8 cellular contexts compared by ENCODE assay signal in the genomic region with DNA sequence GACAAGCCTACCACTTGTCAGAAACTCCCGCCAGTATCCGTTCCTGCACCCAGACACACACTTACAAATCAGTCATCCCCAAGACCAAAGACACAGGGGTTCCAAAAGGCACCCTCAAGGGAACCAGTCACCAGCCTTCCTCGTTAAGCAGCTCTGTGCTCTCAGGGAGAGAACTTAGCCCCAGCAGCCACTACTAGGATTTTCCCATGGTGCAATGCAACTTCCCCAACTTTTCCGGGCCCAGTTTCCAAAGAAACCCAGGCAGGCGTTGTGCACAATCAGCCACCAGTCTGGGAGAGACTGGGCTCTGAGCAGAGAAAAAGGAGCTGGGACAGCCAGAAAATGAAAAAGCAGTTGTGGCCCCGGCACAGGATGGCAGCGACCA. TPM values are rescaled to one million over a fixed set of nuclear protein-coding genes. Genes with fewer than 3 reads are reported as not detected.
DNase-seq lines count a peak whose midpoint lies in the region; ATAC-seq and TF ChIP-seq lines count a peak whose summit lies in the region.

No MANE protein-coding gene starts in this region.

- H3K4me3 Mint-ChIP-seq in CD8-positive, alpha-beta T cell, result peak overlapping the region; percentile 73

- H3K9me3 Mint-ChIP-seq in CD8-positive, alpha-beta T cell, result no peaks in the 10 kb centered on the region

- peaks cover 14% of the 10 kb centered on the region for H3K4me1 Mint-ChIP-seq in CD8-positive, alpha-beta T cell (ENCODE audit: low read depth)

- ATAC-seq in CD8-positive, alpha-beta T cell, result no peak
- ATAC-seq in GM18517 (IDR thresholded peaks at IDR 0.05; ENCODE audit: unreplicated experiment), result no peak

- no peaks in the 10 kb centered on the region for H3K36me3 Mint-ChIP-seq in CD8-positive, alpha-beta T cell

- peaks cover 44% of the 10 kb centered on the region for H3K27me3 Mint-ChIP-seq in CD8-positive, alpha-beta T cell (ENCODE audit: low read depth)

- no peak overlapping the region for H3K27ac ChIP-seq in CD8-positive, alpha-beta T cell (ENCODE audit: low read depth, low read length)
- no peak overlapping the region for H3K27ac ChIP-seq in colonic mucosa
- no peak overlapping the region for H3K27ac ChIP-seq in liver (ENCODE audit: low read depth in 1 of 2, low read length in 2 of 2)
- peak overlapping the region; percentile 82 to 83 for H3K27ac ChIP-seq in testis

- no peak overlapping the region for H3K4me3 ChIP-seq in CD8-positive, alpha-beta T cell (ENCODE audit: low read depth, low read length)
- H3K4me3 ChIP-seq in Loucy (ENCODE audit: low read length, poor library complexity, severe bottlenecking) (peak overlapping the region; percentile 83), colonic mucosa (peak overlapping the region; percentile 80), liver (ENCODE audit: low read depth in 1 of 3, low read length in 3 of 3) (peak overlapping the region; percentile 62 to 93 (median 82)), testis (peak overlapping the region; percentile 81 to 87)

- H2AFZ ChIP-seq in Loucy (ENCODE audit: low read length), result no peak overlapping the region

- H3K27ac Mint-ChIP-seq in CD8-positive, alpha-beta T cell, result no peak overlapping the region

- CTCF ChIA-PET in CD8-positive, alpha-beta T cell (lab: Charles Lee), result no interaction called here

- TF ChIP-seq CTCF in CD8-positive, alpha-beta T cell (IDR thresholded peaks at IDR 0.05), result no peak
- TF ChIP-seq CTCF in Loucy (conservative IDR thresholded peaks at IDR 0.05; ENCODE audit: low read length) (no peak), colonic mucosa (IDR thresholded peaks at IDR 0.05) (no peak), liver (IDR thresholded peaks at IDR 0.05; ENCODE audit: low read depth, low read length, missing input control) (no peak), testis (IDR thresholded peaks at IDR 0.05) (no peak)

- peaks cover 37% of the 10 kb centered on the region for H4K20me1 ChIP-seq in Loucy (ENCODE audit: insufficient read depth, low read length, poor library complexity, severe bottlenecking)

- no peaks in the 10 kb centered on the region for H3K9me2 ChIP-seq in Loucy (replicated peaks; ENCODE audit: low read depth, low read length)

- no peaks in the 10 kb centered on the region for H3K36me3 ChIP-seq in CD8-positive, alpha-beta T cell (ENCODE audit: insufficient read depth, low read length)
- H3K36me3 ChIP-seq in Loucy (ENCODE audit: insufficient read depth, low read length) (no peaks in the 10 kb centered on the region), colonic mucosa (no peaks in the 10 kb centered on the region), liver (ENCODE audit: control insufficient read depth in 4 of 4, insufficient read depth in 3 of 4, low read depth in 1 of 4, low read length in 3 of 4) (no peaks in the 10 kb centered on the region), testis (ENCODE audit: low read depth, missing control alignments) (no peaks in the 10 kb centered on the region)

- peaks cover 3% of the 10 kb centered on the region; the same call in 1 of the 2 replicates for H3F3A ChIP-seq in Loucy (ENCODE audit: low read depth)

- peak overlapping the region; percentile 92 for H3K4me2 ChIP-seq in Loucy (ENCODE audit: low read depth, low read length, poor library complexity, severe bottlenecking)

- H3K9me3 ChIP-seq in CD8-positive, alpha-beta T cell (ENCODE audit: low read length), result no peaks in the 10 kb centered on the region
- no peaks in the 10 kb centered on the region for H3K9me3 ChIP-seq in Loucy (ENCODE audit: insufficient read depth, low read depth, low read length)
- no peaks in the 10 kb centered on the region for H3K9me3 ChIP-seq in colonic mucosa
- no peaks in the 10 kb centered on the region for H3K9me3 ChIP-seq in liver (ENCODE audit: control insufficient read depth in 4 of 4, low read length in 3 of 4)
- H3K9me3 ChIP-seq in testis, result no peaks in the 10 kb centered on the region

- peak overlapping the region; percentile 72 for H3K9ac ChIP-seq in Loucy (ENCODE audit: low read depth, low read length, poor library complexity, severe bottlenecking)
- peak overlapping the region; percentile 81 to 93 for H3K9ac ChIP-seq in colonic mucosa (ENCODE audit: low read depth in 2 of 2, low read length in 2 of 2)
- H3K9ac ChIP-seq in liver (ENCODE audit: low read depth in 1 of 2, low read length in 2 of 2), result peak overlapping the region in 1 of 2 donors; percentile 41

- DNase-seq in CD8-positive, alpha-beta T cell, result no peak
- DNase-seq in colonic mucosa, result peak; percentile 65
- peak; percentile 54 for DNase-seq in testis
- DNase-seq in NCI-H2227 (lab: John Stamatoyannopoulos, UW; ENCODE audit: unreplicated experiment), result no peak
- no peak for DNase-seq in effector CD4-positive, alpha-beta T cell

- peaks cover 6% of the 10 kb centered on the region for H3K4me1 ChIP-seq in CD8-positive, alpha-beta T cell (ENCODE audit: insufficient read depth, low read length)
- H3K4me1 ChIP-seq in Loucy (ENCODE audit: insufficient read depth, low read length, poor library complexity, severe bottlenecking) (peaks cover 51% of the 10 kb centered on the region), colonic mucosa (peaks cover 9% of the 10 kb centered on the region), liver (ENCODE audit: control insufficient read depth in 4 of 4, insufficient read depth in 4 of 4, low read length in 3 of 4) (peaks cover 8 to 32% (median 22%) of the 10 kb centered on the region in 4 donors), testis (peaks cover 23% of the 10 kb centered on the region)

- POLR2A ChIA-PET in CD8-positive, alpha-beta T cell (lab: Charles Lee), result no interaction called here

- H3K79me2 ChIP-seq in Loucy (ENCODE audit: insufficient read depth, low read length), result peaks cover 59% of the 10 kb centered on the region

- intact Hi-C loops in CD8-positive, alpha-beta T cell (cut with DNase I, micrococcal nuclease), result no loop called here
- intact Hi-C loops in colonic mucosa (cut with DNase I) (loop anchor here (5.0 to 10.0 kb wide), 2 partner anchors 78 to 99 kb away; a partner anchor contains a TSS), testis (cut with DNase I; ENCODE audit: low total_unique reads) (no loop called here)

- TF ChIP-seq POLR2A in testis (IDR thresholded peaks at IDR 0.05), result no peak

- WGBS in liver, result 32% methylated on average over 7 of the region's 7 CpGs
- 6 to 7% methylated on average over 7 of the region's 7 CpGs for WGBS in testis, 2 donors

- H3K27me3 ChIP-seq in CD8-positive, alpha-beta T cell (ENCODE audit: insufficient read depth, low read length), result no peaks in the 10 kb centered on the region
- H3K27me3 ChIP-seq in Loucy (ENCODE audit: insufficient read depth, low read length, poor library complexity, severe bottlenecking) (no peaks in the 10 kb centered on the region), colonic mucosa (peaks cover 3% of the 10 kb centered on the region), liver (ENCODE audit: control insufficient read depth in 4 of 4, insufficient read depth in 4 of 4, low read length in 3 of 4) (no peaks in the 10 kb centered on the region), testis (no peaks in the 10 kb centered on the region)

- peak in 1 of 2 donors; percentile 3 for TF ChIP-seq RAD21 in liver (IDR thresholded peaks at IDR 0.05)

TF ChIP-seq in liver, 16 proteins besides CTCF, POLR2A, EP300 and RAD21 (continues in another document):
- TF ChIP-seq HNF4A (conservative IDR thresholded peaks at IDR 0.05) (no peak), EGR1 (IDR thresholded peaks at IDR 0.05; ENCODE audit: low read depth in 2 of 2) (no peak), NR2F2 (IDR thresholded peaks at IDR 0.05) (no peak), SP1 (IDR thresholded peaks at IDR 0.05) (no peak), YY1 (IDR thresholded peaks at IDR 0.05) (no peak), TAF1 (conservative IDR thresholded peaks at IDR 0.05) (no peak), FOXA2 (IDR thresholded peaks at IDR 0.05) (no peak), HNF4G (IDR thresholded peaks at IDR 0.05) (no peak), RXRA (IDR thresholded peaks at IDR 0.05) (no peak)
- TF ChIP-seq, protein P1, sequence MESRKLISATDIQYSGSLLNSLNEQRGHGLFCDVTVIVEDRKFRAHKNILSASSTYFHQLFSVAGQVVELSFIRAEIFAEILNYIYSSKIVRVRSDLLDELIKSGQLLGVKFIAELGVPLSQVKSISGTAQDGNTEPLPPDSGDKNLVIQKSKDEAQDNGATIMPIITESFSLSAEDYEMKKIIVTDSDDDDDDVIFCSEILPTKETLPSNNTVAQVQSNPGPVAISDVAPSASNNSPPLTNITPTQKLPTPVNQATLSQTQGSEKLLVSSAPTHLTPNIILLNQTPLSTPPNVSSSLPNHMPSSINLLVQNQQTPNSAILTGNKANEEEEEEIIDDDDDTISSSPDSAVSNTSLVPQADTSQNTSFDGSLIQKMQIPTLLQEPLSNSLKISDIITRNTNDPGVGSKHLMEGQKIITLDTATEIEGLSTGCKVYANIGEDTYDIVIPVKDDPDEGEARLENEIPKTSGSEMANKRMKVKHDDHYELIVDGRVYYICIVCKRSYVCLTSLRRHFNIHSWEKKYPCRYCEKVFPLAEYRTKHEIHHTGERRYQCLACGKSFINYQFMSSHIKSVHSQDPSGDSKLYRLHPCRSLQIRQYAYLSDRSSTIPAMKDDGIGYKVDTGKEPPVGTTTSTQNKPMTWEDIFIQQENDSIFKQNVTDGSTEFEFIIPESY (IDR thresholded peaks at IDR 0.05), result no peak
- TF ChIP-seq, protein P2, sequence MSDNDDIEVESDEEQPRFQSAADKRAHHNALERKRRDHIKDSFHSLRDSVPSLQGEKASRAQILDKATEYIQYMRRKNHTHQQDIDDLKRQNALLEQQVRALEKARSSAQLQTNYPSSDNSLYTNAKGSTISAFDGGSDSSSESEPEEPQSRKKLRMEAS (IDR thresholded peaks at IDR 0.05), result no peak

RNA-seq across cellular contexts. Expression of a gene that starts 1.2 kb away (rescaled TPM):
- total RNA-seq in CD8-positive, alpha-beta T cell, result 1 to 10 TPM; 5.5 to 6.3 TPM
- total RNA-seq in colonic mucosa (10 to 100 TPM; 26.1 to 47.5 TPM), liver (1 to 10 TPM; 5.4 to 7.1 TPM), testis (10 to 100 TPM; 50.1 to 54.8 TPM)
- polyA plus RNA-seq in liver (1 to 10 TPM; 1.2 to 3.7 TPM), testis (ENCODE audit: insufficient read depth, low read depth, low replicate concordance) (26.9 TPM)

Comparison
In these comparisons a context has a peak if more than half of its experiments do, and no peak if none do; other contexts are left out.
1. DNase-seq: peak in colonic mucosa (single experiment) and testis (single experiment); none in CD8-positive, alpha-beta T cell (0 of 7), NCI-H2227 (single experiment) and effector CD4-positive, alpha-beta T cell (single experiment).
2. H3K27ac ChIP-seq: peak in testis (2 of 2); none in CD8-positive, alpha-beta T cell (single experiment), colonic mucosa (single experiment) and liver (0 of 2).